In genomic region chr20:40463171-40463570, GRCh38 we compare ENCODE assay signal across 27 cellular contexts.
A peak's percentile ranks its signal among the peaks of the same experiment; 100 is the strongest.
DNase-seq lines count a peak whose midpoint lies in the region; ATAC-seq, FAIRE-seq and TF ChIP-seq lines count a peak whose summit lies in the region.
"Had no signal": no experiment of that assay in that cellular context is flagged by ENCODE, and none has a peak within 500 bp of the region (broad histone marks: within the 10 kb centered on the region; RNA-seq: fewer than 3 reads in every experiment).

No MANE protein-coding gene starts in this region.

- H4K91ac ChIP-seq in neuronal stem cell (ENCODE audit: low read depth, low read length, poor library complexity) = no peak overlapping the region

- H3K79me1 ChIP-seq in neuronal stem cell (ENCODE audit: low read depth, low read length) = no peaks in the 10 kb centered on the region

- H3K4me3 ChIP-seq in right cardiac atrium (ENCODE audit: low read length) (no peak overlapping the region), keratinocyte (ENCODE audit: control insufficient read depth in 2 of 3, extremely low read depth in 1 of 3, insufficient read depth in 2 of 3, low read depth in 1 of 3, low read length in 3 of 3) (no peak overlapping the region), neuronal stem cell (ENCODE audit: low read length in 2 of 2) (no peak overlapping the region)
- H3K4me3 ChIP-seq: colonic mucosa, esophagus squamous epithelium had no signal

- H2BK15ac ChIP-seq in neuronal stem cell (ENCODE audit: low read length) = no peak overlapping the region

- TF ChIP-seq CTCF in keratinocyte (optimal IDR thresholded peaks at IDR 0.05 in 1 of 3, IDR thresholded peaks at IDR 0.05 in 1 of 3, conservative IDR thresholded peaks at IDR 0.05 in 1 of 3; ENCODE audit: extremely low read depth in 1 of 3, insufficient read depth in 2 of 3, low read length in 3 of 3) = no peak

- no peaks in the 10 kb centered on the region for H3K9me3 Mint-ChIP-seq in activated T-helper 1 cell treated with anti-CD3 and anti-CD28 coated beads, Interleukin-12 subunit alpha, Interleukin-12 subunit beta, Interleukin-2, Interleukin-4 antibody, amounts not matched to agents 30 ng/mL and 10 ng/mL and 1 ng/mL, durations not matched to agents 14 hours and 24 hours and 36 hours
- H3K9me3 Mint-ChIP-seq: activated B cell treated with CpG ODN at 0.5 μM for 24 hours; activated naive CD4-positive, alpha-beta T cell treated with anti-CD3 and anti-CD28 coated beads, Interleukin-2, amount 50 U/mL, for 24 hours; activated T-helper 17 cell treated with anti-CD3 and anti-CD28 coated beads, Interleukin-2, amount 50 U/mL, for 72 hours; natural killer cell had no signal

- FAIRE-seq in keratinocyte (lab: Jason Lieb, UNC) = no peak
- FAIRE-seq: bronchial epithelial cell, GM19239 had no signal

- H2AFZ ChIP-seq in keratinocyte (ENCODE audit: control insufficient read depth, low read length) (peak overlapping the region; percentile 74), neuronal stem cell (ENCODE audit: low read length) (no peak overlapping the region)

- intact Hi-C loops in right cardiac atrium (cut with DNase I) = no loop called here
- intact Hi-C loops in left ventricle myocardium superior (cut with micrococcal nuclease) = no loop called here
- intact Hi-C loops in activated T-helper 1 cell treated with anti-CD3 and anti-CD28 coated beads, Interleukin-12 subunit alpha, Interleukin-12 subunit beta, Interleukin-2, Interleukin-4 antibody, amounts not matched to agents 30 ng/mL and 10 ng/mL and 1 ng/mL, durations not matched to agents 14 hours and 24 hours and 36 hours (cut with micrococcal nuclease) = no loop called here

- H3K4ac ChIP-seq in neuronal stem cell (ENCODE audit: low read length) = no peak overlapping the region

- no peak overlapping the region for H2AK5ac ChIP-seq in neuronal stem cell (ENCODE audit: low read depth, low read length)

- peak in 2 of 3 donors; percentile 61 to 65 for DNase-seq in right cardiac atrium
- no peak for DNase-seq in left ventricle myocardium superior
- no peak for DNase-seq in keratinocyte (ENCODE audit: low read depth, low spot score)
- no peak for DNase-seq in neuronal stem cell (ENCODE audit: low spot score)
- DNase-seq in activated T-cell treated with anti-CD3 and anti-CD28 coated beads for 4 hours = no peak
- no peak for DNase-seq in KG1 (lab: John Stamatoyannopoulos, UW)
- DNase-seq in activated T-helper 1 cell treated with anti-CD3 and anti-CD28 coated beads, Interleukin-12 subunit alpha, Interleukin-12 subunit beta, Interleukin-2, Interleukin-4 antibody, amounts not matched to agents 30 ng/mL and 10 ng/mL and 1 ng/mL, durations not matched to agents 14 hours and 24 hours and 36 hours (ENCODE audit: low spot score) = no peak
- DNase-seq in HCEC 1CT = no peak
- DNase-seq: activated B cell treated with CpG ODN at 0.5 μM for 24 hours; activated CD8-positive, alpha-beta memory T cell treated with anti-CD3 and anti-CD28 coated beads, Interleukin-2, amount 50 U/mL, for 4 hours; colonic mucosa; COR-L47; DMS53; esophagus squamous epithelium; foreskin melanocyte; H7; MM.1S; natural killer cell; NCI-H2029; NCI-H526; stimulated activated naive CD8-positive, alpha-beta T cell treated with anti-CD3 and anti-CD28 coated beads, Interleukin-15, Interleukin-2, amounts not matched to agents 100 U/mL and 50 U/mL, for 24 hours had no signal

- H3K36me3 Mint-ChIP-seq in activated T-helper 1 cell treated with anti-CD3 and anti-CD28 coated beads, Interleukin-12 subunit alpha, Interleukin-12 subunit beta, Interleukin-2, Interleukin-4 antibody, amounts not matched to agents 30 ng/mL and 10 ng/mL and 1 ng/mL, durations not matched to agents 14 hours and 24 hours and 36 hours (ENCODE audit: low read depth) = no peaks in the 10 kb centered on the region
- H3K36me3 Mint-ChIP-seq: activated naive CD4-positive, alpha-beta T cell treated with anti-CD3 and anti-CD28 coated beads, Interleukin-2, amount 50 U/mL, for 24 hours; natural killer cell had no signal

- H3K9me3 ChIP-seq in right cardiac atrium (ENCODE audit: control insufficient read depth, low read length) = no peaks in the 10 kb centered on the region
- H3K9me3 ChIP-seq in keratinocyte (ENCODE audit: control insufficient read depth, low read depth, low read length) = no peaks in the 10 kb centered on the region
- H3K9me3 ChIP-seq in neuronal stem cell (replicated peaks in 1 of 2; ENCODE audit: control insufficient read depth in 2 of 2, insufficient read depth in 1 of 2, low read depth in 1 of 2, low read length in 2 of 2) = no peaks in the 10 kb centered on the region
- H3K9me3 ChIP-seq: colonic mucosa, esophagus squamous epithelium had no signal

- no peaks in the 10 kb centered on the region for H3K36me3 ChIP-seq in keratinocyte (ENCODE audit: control insufficient read depth in 2 of 2, extremely low read depth in 1 of 2, insufficient read depth in 2 of 2, low read length in 2 of 2)
- no peaks in the 10 kb centered on the region for H3K36me3 ChIP-seq in neuronal stem cell (replicated peaks in 1 of 2; ENCODE audit: control insufficient read depth in 2 of 2, insufficient read depth in 2 of 2, low read length in 2 of 2)
- H3K36me3 ChIP-seq: colonic mucosa, esophagus squamous epithelium had no signal

- H4K8ac ChIP-seq in neuronal stem cell (ENCODE audit: low read depth, low read length) = no peak overlapping the region

- no peak overlapping the region for H3K27ac Mint-ChIP-seq in activated T-helper 1 cell treated with anti-CD3 and anti-CD28 coated beads, Interleukin-12 subunit alpha, Interleukin-12 subunit beta, Interleukin-2, Interleukin-4 antibody, amounts not matched to agents 30 ng/mL and 10 ng/mL and 1 ng/mL, durations not matched to agents 14 hours and 24 hours and 36 hours
- H3K27ac Mint-ChIP-seq: activated B cell treated with CpG ODN at 0.5 μM for 24 hours; activated naive CD4-positive, alpha-beta T cell treated with anti-CD3 and anti-CD28 coated beads, Interleukin-2, amount 50 U/mL, for 24 hours; activated T-helper 17 cell treated with anti-CD3 and anti-CD28 coated beads, Interleukin-2, amount 50 U/mL, for 72 hours; natural killer cell had no signal

- H3K9ac ChIP-seq in keratinocyte (ENCODE audit: control insufficient read depth, extremely low read depth, insufficient read depth, low read length) = peak overlapping the region; percentile 6
- no peak overlapping the region for H3K9ac ChIP-seq in neuronal stem cell (ENCODE audit: low read depth, low read length, poor library complexity)
- H3K9ac ChIP-seq: KMS-11 had no signal

- H3K4me1 ChIP-seq in right cardiac atrium (ENCODE audit: control insufficient read depth, insufficient read depth, low read length) = no peaks in the 10 kb centered on the region
- peaks cover 8% of the 10 kb centered on the region for H3K4me1 ChIP-seq in keratinocyte (ENCODE audit: control insufficient read depth, extremely low read depth, insufficient read depth, low read length)
- peaks cover 0 to 2% of the 10 kb centered on the region in 2 donors for H3K4me1 ChIP-seq in neuronal stem cell (ENCODE audit: control insufficient read depth in 2 of 2, insufficient read depth in 1 of 2, low read depth in 1 of 2, low read length in 2 of 2)
- H3K4me1 ChIP-seq: colonic mucosa had no signal

- no peaks in the 10 kb centered on the region for H3K27me3 ChIP-seq in right cardiac atrium (ENCODE audit: control insufficient read depth, insufficient read depth)
- H3K27me3 ChIP-seq in keratinocyte (ENCODE audit: control insufficient read depth, extremely low read depth, insufficient read depth, low read length) = no peaks in the 10 kb centered on the region
- H3K27me3 ChIP-seq in neuronal stem cell (ENCODE audit: control insufficient read depth in 3 of 3, insufficient read depth in 3 of 3, low read depth in 1 of 3, low read length in 3 of 3) = no peaks in the 10 kb centered on the region
- H3K27me3 ChIP-seq: colonic mucosa, esophagus squamous epithelium had no signal

- H2BK12ac ChIP-seq in neuronal stem cell (ENCODE audit: low read length) = no peak overlapping the region

- H3K18ac ChIP-seq in neuronal stem cell (ENCODE audit: low read length) = peak overlapping the region; percentile 11

- no peak overlapping the region for H3K4me3 Mint-ChIP-seq in activated T-helper 1 cell treated with anti-CD3 and anti-CD28 coated beads, Interleukin-12 subunit alpha, Interleukin-12 subunit beta, Interleukin-2, Interleukin-4 antibody, amounts not matched to agents 30 ng/mL and 10 ng/mL and 1 ng/mL, durations not matched to agents 14 hours and 24 hours and 36 hours
- H3K4me3 Mint-ChIP-seq: activated B cell treated with CpG ODN at 0.5 μM for 24 hours; activated naive CD4-positive, alpha-beta T cell treated with anti-CD3 and anti-CD28 coated beads, Interleukin-2, amount 50 U/mL, for 24 hours; activated T-helper 17 cell treated with anti-CD3 and anti-CD28 coated beads, Interleukin-2, amount 50 U/mL, for 72 hours; natural killer cell had no signal

- ATAC-seq in right cardiac atrium (peak; percentile 42 to 53), left ventricle myocardium superior (no peak)
- ATAC-seq: activated T-helper 17 cell treated with anti-CD3 and anti-CD28 coated beads, Interleukin-2, amount 50 U/mL, for 72 hours; natural killer cell; Panc1; stimulated activated naive CD8-positive, alpha-beta T cell treated with anti-CD3 and anti-CD28 coated beads, Interleukin-15, Interleukin-2, amounts not matched to agents 100 U/mL and 50 U/mL, for 24 hours had no signal

- no peak overlapping the region for H2BK120ac ChIP-seq in neuronal stem cell (ENCODE audit: low read depth, low read length)

- H3K27ac ChIP-seq in right cardiac atrium (ENCODE audit: low read length) (no peak overlapping the region), keratinocyte (ENCODE audit: control insufficient read depth, insufficient read depth, low read length) (no peak overlapping the region), neuronal stem cell (replicated peaks; ENCODE audit: low read length) (no peak overlapping the region)
- H3K27ac ChIP-seq: colonic mucosa, KMS-11 had no signal

- 52% methylated on average over 6 of the region's 6 CpGs for WGBS in right cardiac atrium
- no CpG with 5 or more reads among the region's 6 CpGs for WGBS in neuronal stem cell (ENCODE audit: extremely low coverage in 2 of 2, insufficient read length in 2 of 2, insufficient replicate concordance in 1 of 2), 2 donors

- H4K20me1 ChIP-seq in keratinocyte (ENCODE audit: control insufficient read depth, extremely low read depth, insufficient read depth, low read length) = no peaks in the 10 kb centered on the region

- dilution Hi-C loops in keratinocyte (cut with MboI; ENCODE audit: extremely low pct_ligation_motif_present, low sequenced_read_pairs) = no loop called here

- H3K79me2 ChIP-seq in keratinocyte (ENCODE audit: control insufficient read depth, insufficient read depth, low read length) = no peaks in the 10 kb centered on the region

- H3K4me1 Mint-ChIP-seq in activated T-helper 1 cell treated with anti-CD3 and anti-CD28 coated beads, Interleukin-12 subunit alpha, Interleukin-12 subunit beta, Interleukin-2, Interleukin-4 antibody, amounts not matched to agents 30 ng/mL and 10 ng/mL and 1 ng/mL, durations not matched to agents 14 hours and 24 hours and 36 hours (ENCODE audit: low read depth) = no peaks in the 10 kb centered on the region
- H3K4me1 Mint-ChIP-seq: activated naive CD4-positive, alpha-beta T cell treated with anti-CD3 and anti-CD28 coated beads, Interleukin-2, amount 50 U/mL, for 24 hours; activated T-helper 17 cell treated with anti-CD3 and anti-CD28 coated beads, Interleukin-2, amount 50 U/mL, for 72 hours; natural killer cell had no signal

- H2BK5ac ChIP-seq in neuronal stem cell (ENCODE audit: low read length) = no peak overlapping the region

- H3K23ac ChIP-seq in neuronal stem cell (ENCODE audit: low read depth, low read length, poor library complexity) = no peak overlapping the region

- no peaks in the 10 kb centered on the region for H3K9me1 ChIP-seq in keratinocyte (ENCODE audit: control insufficient read depth, extremely low read depth, insufficient read depth, low read length)

- no peak overlapping the region for H3K4me2 ChIP-seq in keratinocyte (ENCODE audit: control insufficient read depth, extremely low read depth, insufficient read depth, low read depth, low read length)
- no peak overlapping the region for H3K4me2 ChIP-seq in neuronal stem cell (ENCODE audit: insufficient read depth, low read length, poor library complexity, severe bottlenecking)
- H3K4me2 ChIP-seq: KMS-11 had no signal

- H3K14ac ChIP-seq in neuronal stem cell (ENCODE audit: low read length) = no peak overlapping the region

- no peaks in the 10 kb centered on the region for H3K27me3 Mint-ChIP-seq in activated T-helper 1 cell treated with anti-CD3 and anti-CD28 coated beads, Interleukin-12 subunit alpha, Interleukin-12 subunit beta, Interleukin-2, Interleukin-4 antibody, amounts not matched to agents 30 ng/mL and 10 ng/mL and 1 ng/mL, durations not matched to agents 14 hours and 24 hours and 36 hours (ENCODE audit: insufficient read depth)
- H3K27me3 Mint-ChIP-seq: activated naive CD4-positive, alpha-beta T cell treated with anti-CD3 and anti-CD28 coated beads, Interleukin-2, amount 50 U/mL, for 24 hours had no signal

Comparison
In these comparisons a context has a peak if more than half of its experiments do, and no peak if none do; other contexts are left out.
1. DNase-seq: peak in right cardiac atrium (2 of 3); none in left ventricle myocardium superior (single experiment), keratinocyte (single experiment), neuronal stem cell (single experiment), activated T-cell treated with anti-CD3 and anti-CD28 coated beads for 4 hours (single experiment), KG1 (single experiment), activated T-helper 1 cell treated with anti-CD3 and anti-CD28 coated beads, Interleukin-12 subunit alpha, Interleukin-12 subunit beta, Interleukin-2, Interleukin-4 antibody, amounts not matched to agents 30 ng/mL and 10 ng/mL and 1 ng/mL, durations not matched to agents 14 hours and 24 hours and 36 hours (single experiment) and HCEC 1CT (single experiment).